ENCODE assay signal across 10 cellular contexts in the genomic region with DNA sequence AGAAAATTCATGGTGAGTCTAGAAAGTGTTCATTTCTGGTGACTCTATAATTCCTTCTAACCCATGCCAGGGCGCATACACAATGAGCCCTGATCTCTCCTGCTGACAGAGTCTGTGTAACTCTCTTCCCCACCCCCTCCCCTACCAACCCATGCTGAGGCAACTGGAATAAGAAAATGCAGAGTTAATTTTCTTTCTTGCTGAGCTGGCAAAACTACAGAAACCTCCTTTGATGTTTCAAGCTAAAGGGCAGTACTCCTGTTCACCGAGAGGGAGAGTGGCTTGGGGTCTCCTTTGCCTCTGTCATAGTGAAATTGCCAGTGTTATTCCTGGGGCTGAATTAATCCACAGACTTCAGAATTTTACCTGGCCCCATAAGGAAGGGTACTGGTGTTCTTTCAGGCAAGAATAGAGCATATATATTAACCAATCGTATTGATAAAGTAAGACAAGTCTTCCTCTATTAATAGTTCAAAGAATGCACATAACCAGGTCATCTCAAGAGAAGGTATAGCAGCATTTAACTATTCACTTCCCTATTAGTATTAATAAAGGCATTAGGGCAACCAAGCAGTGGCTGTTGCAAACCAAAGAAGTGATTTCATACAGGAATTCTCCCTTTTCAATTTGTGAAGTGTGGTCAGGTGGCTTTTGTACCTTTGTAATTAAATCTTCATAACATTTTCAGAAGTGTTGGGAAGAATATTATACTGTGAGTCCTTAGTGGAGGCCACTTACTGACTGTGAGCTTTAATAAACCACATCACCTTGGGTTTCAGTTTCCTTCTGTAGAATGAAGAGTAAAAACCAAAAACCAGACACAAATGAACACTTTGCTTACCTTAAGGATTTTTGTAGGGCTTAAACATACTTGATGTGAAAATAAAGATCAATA. TPM values are rescaled to one million over a fixed set of nuclear protein-coding genes. Genes with fewer than 3 reads are reported as not detected.
A peak's percentile ranks its signal among the peaks of the same experiment; 100 is the strongest.
DNase-seq lines count a peak whose midpoint lies in the region; ATAC-seq and TF ChIP-seq lines count a peak whose summit lies in the region.
"Had no signal": no experiment of that assay in that cellular context is flagged by ENCODE, and none has a peak within 500 bp of the region (broad histone marks: within the 10 kb centered on the region; RNA-seq: fewer than 3 reads in every experiment).

No MANE protein-coding gene starts in this region.

- peaks cover 24% of the 10 kb centered on the region for H3K27me3 ChIP-seq in adrenal gland

- H3K36me3 ChIP-seq in adrenal gland (replicated peaks in 1 of 2): no peaks in the 10 kb centered on the region

- peaks cover 0 to 6% of the 10 kb centered on the region in 2 donors for H3K4me1 ChIP-seq in adrenal gland (replicated peaks in 1 of 2)

- peaks cover 12% of the 10 kb centered on the region for H3K4me1 Mint-ChIP-seq in glutamatergic neuron (ENCODE audit: low read depth, unreplicated experiment)
- peaks cover 27% of the 10 kb centered on the region for H3K4me1 Mint-ChIP-seq in nephron progenitor cell

- H3K27ac Mint-ChIP-seq in glutamatergic neuron (ENCODE audit: unreplicated experiment): peak overlapping the region; percentile 99
- no peak overlapping the region for H3K27ac Mint-ChIP-seq in nephron progenitor cell
- H3K27ac Mint-ChIP-seq: T-helper 17 cell had no signal

- no peak for TF ChIP-seq POLR2A in adrenal gland (IDR thresholded peaks at IDR 0.05)

- DNase-seq in glutamatergic neuron: no peak
- no peak for DNase-seq in adrenal gland
- DNase-seq in RKO (ENCODE audit: low spot score): no peak
- no peak for DNase-seq in ureter (ENCODE audit: low spot score)
- no peak for DNase-seq in nephron progenitor cell
- DNase-seq: T-helper 17 cell had no signal

- intact Hi-C loops in adrenal gland (cut with DNase I): no loop called here

- peak; percentile 85 for ATAC-seq in GM18519 (IDR thresholded peaks at IDR 0.05; ENCODE audit: low FRiP score, unreplicated experiment)
- ATAC-seq in GM21576 (IDR thresholded peaks at IDR 0.05; ENCODE audit: unreplicated experiment): peak; percentile 82
- ATAC-seq in HG03139 (IDR thresholded peaks at IDR 0.05; ENCODE audit: unreplicated experiment): peak; percentile 69
- ATAC-seq: T-helper 17 cell had no signal

- no peaks in the 10 kb centered on the region for H3K36me3 Mint-ChIP-seq in glutamatergic neuron (ENCODE audit: unreplicated experiment)
- H3K36me3 Mint-ChIP-seq in nephron progenitor cell (ENCODE audit: low read depth): no peaks in the 10 kb centered on the region

- H3K27me3 Mint-ChIP-seq in glutamatergic neuron (ENCODE audit: unreplicated experiment) (peaks cover 23% of the 10 kb centered on the region), nephron progenitor cell (ENCODE audit: low read depth, poor library complexity) (peaks cover 29% of the 10 kb centered on the region)

- H3K9me3 ChIP-seq in adrenal gland (replicated peaks in 1 of 3): no peaks in the 10 kb centered on the region

- H3K4me3 Mint-ChIP-seq in glutamatergic neuron (ENCODE audit: unreplicated experiment): no peak overlapping the region
- no peak overlapping the region for H3K4me3 Mint-ChIP-seq in nephron progenitor cell
- H3K4me3 Mint-ChIP-seq: T-helper 17 cell had no signal

- TF ChIP-seq CTCF in glutamatergic neuron (IDR thresholded peaks at IDR 0.05; ENCODE audit: partially characterized antibody, unreplicated experiment): peak; percentile 44
- no peak for TF ChIP-seq CTCF in adrenal gland (IDR thresholded peaks at IDR 0.05)
- TF ChIP-seq CTCF in nephron progenitor cell (IDR thresholded peaks at IDR 0.05): no peak

- no peak overlapping the region for H3K27ac ChIP-seq in adrenal gland

- H3K4me3 ChIP-seq in adrenal gland: no peak overlapping the region

- WGBS in adrenal gland, 4 donors: 54 to 60% (median 56%) methylated on average over 3 of the region's 3 CpGs

- peaks cover 29% of the 10 kb centered on the region for H3K9me3 Mint-ChIP-seq in glutamatergic neuron (ENCODE audit: unreplicated experiment)
- no peaks in the 10 kb centered on the region for H3K9me3 Mint-ChIP-seq in nephron progenitor cell

RNA-seq across cellular contexts. Expression of gene GAP43, which starts 4.1 kb away (rescaled TPM):
- total RNA-seq in glutamatergic neuron (ENCODE audit: unreplicated experiment): 684 TPM
- total RNA-seq in adrenal gland: 1 to 10 TPM in 2 of 8 donors, under 1 TPM in 3, not detected in 3; 0.32 to 1.2 (median 0.74) TPM
- polyA plus RNA-seq in adrenal gland: 1 to 10 TPM in 1 of 3 donors, under 1 TPM in 2; 0.40 to 2.7 (median 0.74) TPM
- not detected for total RNA-seq in ureter
- total RNA-seq: pulmonary artery endothelial cell, T-helper 17 cell had no signal

Comparison
In these comparisons a context has a peak if more than half of its experiments do, and no peak if none do; other contexts are left out.
1. RNA of gene GAP43, which starts 4.1 kb away (total RNA-seq): 684 TPM in glutamatergic neuron (single experiment); 0.32 to 1.2 TPM in adrenal gland and not detected in ureter (single experiment); every median in the first group is over 100 times any median in the second.
2. Peak in every context shown above with its lines, with median percentiles within 50 percentile points of each other: ATAC-seq.